Comparison of ENCODE assay signal across 9 cellular contexts in the genomic region with DNA sequence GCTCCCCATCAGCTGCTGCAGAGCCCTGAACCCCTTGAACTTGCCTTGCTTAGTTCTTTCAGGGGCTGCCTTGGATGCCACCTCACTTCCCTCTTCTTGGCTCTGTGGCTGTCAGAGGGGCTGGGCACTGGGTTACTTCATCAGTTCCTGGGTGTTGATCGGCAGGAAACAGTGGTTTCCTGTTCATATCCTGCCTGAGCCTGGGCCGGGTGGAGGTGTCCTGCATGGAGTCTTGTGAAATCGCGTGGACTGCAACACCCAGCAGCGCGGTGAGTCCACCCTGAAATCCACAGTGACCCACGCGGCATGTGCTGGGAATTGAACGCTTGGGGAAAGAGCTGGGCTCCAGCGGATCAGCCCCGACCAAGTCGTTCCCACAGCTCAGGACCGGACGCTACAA.
DNase-seq lines count a peak whose midpoint lies in the region; ATAC-seq, FAIRE-seq and TF ChIP-seq lines count a peak whose summit lies in the region.
"Had no signal": no experiment of that assay in that cellular context is flagged by ENCODE, and none has a peak within 500 bp of the region (broad histone marks: within the 10 kb centered on the region; RNA-seq: fewer than 3 reads in every experiment).

No MANE protein-coding gene starts in this region.

- H3K36me3 Mint-ChIP-seq in effector memory CD8-positive, alpha-beta T cell (ENCODE audit: insufficient read depth) = no peaks in the 10 kb centered on the region

- DNase-seq in T-helper 22 cell (ENCODE audit: low read depth) (peak; percentile 32), AG08396 (ENCODE audit: low spot score) (no peak), frontal cortex (ENCODE audit: low spot score in 2 of 2) (no peak)
- peak; percentile 46 to 50 (median 49) for DNase-seq in effector memory CD8-positive, alpha-beta T cell
- DNase-seq in stimulated activated CD4-positive, alpha-beta T cell treated with anti-CD3 and anti-CD28 coated beads, Interleukin-15, amount 100 ng/mL, for 1 hour (ENCODE audit: low read depth in 1 of 2, low spot score in 1 of 2) = peak; percentile 2 to 10

- ATAC-seq in GM21447 (IDR thresholded peaks at IDR 0.05; ENCODE audit: unreplicated experiment) = peak; percentile 61
- peak; percentile 81 for ATAC-seq in effector memory CD8-positive, alpha-beta T cell (replicated peaks)
- no peak for ATAC-seq in HG03159 (IDR thresholded peaks at IDR 0.05; ENCODE audit: unreplicated experiment)
- ATAC-seq in GM18505 (IDR thresholded peaks at IDR 0.05; ENCODE audit: unreplicated experiment) = no peak

- no peaks in the 10 kb centered on the region for H3K27me3 Mint-ChIP-seq in effector memory CD8-positive, alpha-beta T cell

- peak overlapping the region; percentile 88 to 89 for H3K4me3 Mint-ChIP-seq in effector memory CD8-positive, alpha-beta T cell

- H3K27ac Mint-ChIP-seq in effector memory CD8-positive, alpha-beta T cell = peak overlapping the region; percentile 91 to 93

- peaks cover 43 to 53% of the 10 kb centered on the region in 2 donors for H3K4me1 Mint-ChIP-seq in effector memory CD8-positive, alpha-beta T cell (ENCODE audit: low read depth in 2 of 2)

- H3K9me3 Mint-ChIP-seq in effector memory CD8-positive, alpha-beta T cell = no peaks in the 10 kb centered on the region

- FAIRE-seq in frontal cortex (lab: Jason Lieb, UNC) = no peak
- FAIRE-seq: colon had no signal

- no peak for TF ChIP-seq POLR2A in GM18505 (IDR thresholded peaks at IDR 0.05; ENCODE audit: borderline replicate concordance, extremely low read depth, insufficient read depth, insufficient read length)

Comparison
In these comparisons a context has a peak if more than half of its experiments do, and no peak if none do; other contexts are left out.
1. ATAC-seq: peak in GM21447 (single experiment) and effector memory CD8-positive, alpha-beta T cell (single experiment); none in HG03159 (single experiment) and GM18505 (single experiment).
2. DNase-seq: peak in T-helper 22 cell (single experiment), effector memory CD8-positive, alpha-beta T cell (3 of 3) and stimulated activated CD4-positive, alpha-beta T cell treated with anti-CD3 and anti-CD28 coated beads, Interleukin-15, amount 100 ng/mL, for 1 hour (2 of 2); none in AG08396 (single experiment) and frontal cortex (0 of 2).